In the genomic region with DNA sequence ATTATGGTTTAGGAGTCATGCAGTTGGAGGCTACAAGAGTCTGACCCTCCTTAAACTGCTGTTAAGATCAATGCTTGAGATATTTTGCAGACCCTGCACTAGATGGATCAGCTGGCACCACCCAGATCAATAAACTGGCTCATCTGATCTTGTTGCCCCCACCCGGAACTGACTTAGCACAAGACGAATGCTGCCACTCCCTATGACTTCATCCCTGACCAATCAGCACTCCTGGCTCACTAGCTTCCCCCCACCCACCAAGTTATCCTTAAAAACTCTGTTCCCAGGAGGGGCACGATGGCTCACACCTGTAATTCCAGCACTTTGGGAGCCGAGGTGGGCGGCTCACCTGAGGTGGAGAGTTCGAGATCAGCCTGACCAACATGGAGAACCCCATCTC, we compare ENCODE assay signal across 26 cellular contexts.
"Had no signal": no experiment of that assay in that cellular context is flagged by ENCODE, and none has a peak within 500 bp of the region (broad histone marks: within the 10 kb centered on the region; RNA-seq: fewer than 3 reads in every experiment).

No MANE protein-coding gene starts in this region.

- H3K27ac ChIP-seq: stomach, suprapubic skin, testis, thoracic aorta, thyroid gland, tibial artery, tibial nerve, transverse colon, upper lobe of left lung, upper lobe of right lung, uterus, vagina had no signal

- H3K4me3 ChIP-seq: stomach, suprapubic skin, testis, thoracic aorta, thyroid gland, tibial artery, tibial nerve, transverse colon, upper lobe of left lung, upper lobe of right lung, uterus, vagina had no signal

- ATAC-seq: stimulated activated effector memory CD8-positive, alpha-beta T cell treated with anti-CD3 and anti-CD28 coated beads, Interleukin-12 subunit alpha, Interleukin-12 subunit beta, amount 100 ng/mL, for 72 hours; stimulated activated memory B cell treated with anti-CD40 and anti-IgM and Interleukin-4, amounts not matched to agents 10 μg/mL and 1 μg/mL and 100 μg/mL, for 72 hours; stimulated activated naive B cell treated with anti-CD40 and anti-IgM and Interleukin-4, amounts not matched to agents 10 μg/mL and 1 μg/mL and 100 μg/mL, for 72 hours; stimulated activated naive CD8-positive, alpha-beta T cell treated with anti-CD3 and anti-CD28 coated beads, Interleukin-15, amount 100 ng/mL, for 72 hours; stimulated activated naive CD8-positive, alpha-beta T cell treated with anti-CD3 and anti-CD28 coated beads, Interleukin-15, Interleukin-2, amounts not matched to agents 100 U/mL and 50 U/mL, for 24 hours; upper lobe of right lung had no signal

- H3K36me3 ChIP-seq: stomach, suprapubic skin, thoracic aorta, thyroid gland, tibial artery, tibial nerve, transverse colon, upper lobe of left lung, upper lobe of right lung, uterus, vagina had no signal

- DNase-seq: stimulated activated CD4-positive, alpha-beta T cell treated with anti-CD3 and anti-CD28 coated beads, Interleukin-2, amount 100 ng/mL, for 48 hours; stimulated activated CD4-positive, alpha-beta T cell treated with anti-CD3 and anti-CD28 coated beads, Interleukin-4, amount 100 ng/mL, for 1 hour; stimulated activated CD4-positive, alpha-beta T cell treated with anti-CD3 and anti-CD28 coated beads, Interleukin-4, amount 100 ng/mL, for 24 hours; stimulated activated CD4-positive, alpha-beta T cell treated with anti-CD3 and anti-CD28 coated beads, Interleukin-4, amount 100 ng/mL, for 4 hours; stimulated activated CD8-positive, alpha-beta memory T cell treated with anti-CD3 and anti-CD28 coated beads, Interleukin-4, amount 100 ng/mL, for 48 hours; stimulated activated naive B cell treated with anti-CD40 and anti-IgM and Interleukin-4, amounts not matched to agents 10 μg/mL and 1 μg/mL and 100 μg/mL, for 72 hours; stimulated activated naive CD4-positive, alpha-beta T cell treated with Interleukin-2 at 50 U/mL for 16 hours; stimulated activated naive CD8-positive, alpha-beta T cell treated with anti-CD3 and anti-CD28 coated beads, Interleukin-15, amount 100 ng/mL, for 72 hours; stimulated activated naive CD8-positive, alpha-beta T cell treated with anti-CD3 and anti-CD28 coated beads, Interleukin-15, Interleukin-2, amounts not matched to agents 100 U/mL and 50 U/mL, for 24 hours; stomach; substantia nigra; testis; thyroid gland; tibial artery; transverse colon; trophoblast cell; upper lobe of left lung; upper lobe of right lung; uterus had no signal

- H3K27me3 ChIP-seq: stomach, suprapubic skin, testis, thyroid gland, tibial artery, tibial nerve, transverse colon, upper lobe of left lung, upper lobe of right lung, uterus, vagina had no signal

- H3K4me1 ChIP-seq: stomach, suprapubic skin, testis, thyroid gland, transverse colon, upper lobe of left lung, upper lobe of right lung, uterus, vagina had no signal

- FAIRE-seq: urothelium cell line had no signal

- H3K9me3 ChIP-seq: suprapubic skin, testis, thoracic aorta, thyroid gland, uterus, vagina had no signal
